21 cellular contexts compared by ENCODE assay signal in genomic region chr12:110068654-110069053, GRCh38.
"Had no signal": no experiment of that assay in that cellular context is flagged by ENCODE, and none has a peak within 500 bp of the region (broad histone marks: within the 10 kb centered on the region; RNA-seq: fewer than 3 reads in every experiment).

No MANE protein-coding gene starts in this region.

- H3K4me3 ChIP-seq: SJSA1, SK-N-MC had no signal

- H3K27ac ChIP-seq: HL-60, KMS-11, SJSA1, SK-N-MC had no signal

- H3K4me2 ChIP-seq: KMS-11 had no signal

- H3K9me3 ChIP-seq: SJSA1 had no signal

- H3K36me3 ChIP-seq: SJSA1 had no signal

- H3K27me3 ChIP-seq: SJSA1 had no signal

- DNase-seq: IMR-90, Kasumi-1, MV-4-11, NCI-H1048, NCI-H1105, NCI-H1417, NCI-H1436 treated with DMSO at 0.1 percent for 48 hours, NCI-H1694, NCI-H187 treated with DMSO at 0.1 percent for 48 hours, NCI-H2029 treated with DMSO at 0.1 percent for 48 hours, NCI-H2171 treated with DMSO at 0.1 percent for 48 hours, NCI-H524, NCI-H526 treated with DMSO at 0.1 percent for 48 hours, NCI-H748 treated with DMSO at 0.1 percent for 48 hours, Right ventricle myocardium superior, RPMI8226, SIG-M5 had no signal

- H3K9ac ChIP-seq: KMS-11 had no signal
